8 cellular contexts compared by ENCODE assay signal in the genomic region with DNA sequence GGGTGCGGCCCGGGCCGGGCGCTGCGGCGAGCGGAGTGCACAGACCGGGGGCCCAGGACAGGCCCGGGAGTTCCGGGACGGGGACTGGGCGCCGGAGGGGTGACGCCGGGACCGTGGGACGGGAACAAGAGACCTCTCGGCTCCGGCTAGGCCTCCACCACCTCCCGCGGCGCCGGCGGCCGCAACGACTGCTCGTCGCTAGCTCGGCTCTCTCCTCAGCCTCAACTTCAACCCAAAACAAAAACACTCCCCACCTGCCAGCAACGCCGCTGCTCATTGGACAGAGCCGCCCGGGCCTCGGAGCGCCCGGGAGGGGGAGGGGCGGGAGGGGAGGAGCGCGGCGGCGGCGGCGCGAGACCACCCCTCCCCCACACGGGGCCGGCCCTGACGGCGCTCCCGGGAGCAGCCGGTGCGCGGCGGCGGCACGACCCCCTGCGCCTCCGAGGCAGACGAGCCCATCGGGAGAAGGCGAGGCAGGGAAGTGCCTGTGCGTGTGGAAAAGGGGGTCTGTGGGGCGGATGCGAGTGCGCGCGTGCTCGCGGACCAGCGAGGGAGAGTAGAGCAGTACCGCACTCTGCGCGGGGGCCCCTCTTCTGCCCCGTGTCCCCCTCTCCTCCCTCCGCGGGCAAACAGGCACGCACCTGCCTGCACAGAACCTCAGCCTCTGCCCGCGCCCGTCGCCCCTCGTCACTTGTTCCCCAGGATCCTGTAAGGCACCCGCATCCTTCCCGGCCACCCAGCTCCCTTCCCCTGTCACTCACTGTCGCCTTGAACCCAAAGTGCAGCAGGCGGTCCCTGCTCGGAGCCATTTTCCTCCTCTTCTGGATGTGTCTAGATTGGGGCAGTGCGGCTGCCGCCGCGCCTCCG. TPM values are rescaled to one million over a fixed set of nuclear protein-coding genes. Genes with fewer than 3 reads are reported as not detected.
DNase-seq lines count a peak whose midpoint lies in the region; ATAC-seq, FAIRE-seq and TF ChIP-seq lines count a peak whose summit lies in the region.

A gene with protein sequence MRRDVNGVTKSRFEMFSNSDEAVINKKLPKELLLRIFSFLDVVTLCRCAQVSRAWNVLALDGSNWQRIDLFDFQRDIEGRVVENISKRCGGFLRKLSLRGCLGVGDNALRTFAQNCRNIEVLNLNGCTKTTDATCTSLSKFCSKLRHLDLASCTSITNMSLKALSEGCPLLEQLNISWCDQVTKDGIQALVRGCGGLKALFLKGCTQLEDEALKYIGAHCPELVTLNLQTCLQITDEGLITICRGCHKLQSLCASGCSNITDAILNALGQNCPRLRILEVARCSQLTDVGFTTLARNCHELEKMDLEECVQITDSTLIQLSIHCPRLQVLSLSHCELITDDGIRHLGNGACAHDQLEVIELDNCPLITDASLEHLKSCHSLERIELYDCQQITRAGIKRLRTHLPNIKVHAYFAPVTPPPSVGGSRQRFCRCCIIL (minus strand): TSS at position 215 of the 867 bp plus-strand sequence. CDS start 224 bp downstream, outside the sequence.

- no peaks in the 10 kb centered on the region for H3K9me3 ChIP-seq in PC-9 (ENCODE audit: insufficient read depth, low read depth)

- peak within 1 kb of the TSS; percentile 66 for H3K4me3 ChIP-seq in PC-9
- H3K4me3 ChIP-seq in epithelial cell of proximal tubule (ENCODE audit: low read depth, low read length) = peak within 1 kb of the TSS; percentile 95

- TF ChIP-seq CTCF in D721Med (IDR thresholded peaks at IDR 0.05; ENCODE audit: insufficient read depth, missing control alignments) (no peak), PC-9 (conservative IDR thresholded peaks at IDR 0.05) (no peak), epithelial cell of proximal tubule (conservative IDR thresholded peaks at IDR 0.05; ENCODE audit: low read depth, low read length) (no peak)

- FAIRE-seq in D721Med (lab: Jason Lieb, UNC) = no peak

- peaks cover 30% of the 10 kb centered on the region for H3F3A ChIP-seq in PC-9 (ENCODE audit: insufficient read depth, low read depth)

- peak within 1 kb of the TSS; percentile 94 for H3K4me2 ChIP-seq in PC-9

- intact Hi-C loops in PC-9 (cut with micrococcal nuclease; ENCODE audit: unreplicated experiment) = no loop called here

- no peaks in the 10 kb centered on the region for H3K36me3 ChIP-seq in PC-9 (ENCODE audit: low read depth)

- peak within 1 kb of the TSS; percentile 98 for H2AFZ ChIP-seq in PC-9

- POLR2A ChIA-PET in PC-9 (lab: Charles Lee; ENCODE audit: unreplicated experiment) = interaction anchor here (0.5 to 0.7 kb wide), 3 partner anchors 38 to 202 kb away, joined by 3 to 19 read pairs (median 3); no protein-coding TSS in a partner anchor

- no TSS peak for BruUV-seq in PC-9 (replicated peaks; lab: Mats Ljungman, UMichigan)

- CTCF ChIA-PET in PC-9 (lab: Charles Lee) = interaction anchor here (0.7 kb wide), 1 partner anchor 463 kb away, joined by 15 read pairs; the partner anchor contains the start of gene IKZF3

- peaks cover 14% of the 10 kb centered on the region for H4K20me1 ChIP-seq in PC-9 (ENCODE audit: insufficient read depth)

- peak; percentile 80 for DNase-seq in D721Med (ENCODE audit: insufficient read length, low spot score)
- peak; percentile 74 to 85 for DNase-seq in PC-9
- DNase-seq in activated T-cell treated with anti-CD3 and anti-CD28 coated beads for 48 hours (ENCODE audit: low read depth) = peak; percentile 91
- DNase-seq in epithelial cell of proximal tubule (ENCODE audit: low read depth) = no peak
- DNase-seq in mucosa of gallbladder (ENCODE audit: low spot score) = peak; percentile 95
- peak; percentile 82 to 87 for DNase-seq in stimulated activated CD8-positive, alpha-beta memory T cell treated with anti-CD3 and anti-CD28 coated beads, Interleukin-4, amount 100 ng/mL, for 1 hour (ENCODE audit: low read depth in 2 of 2, low spot score in 1 of 2)

- H3K27me3 ChIP-seq in PC-9 (ENCODE audit: insufficient read depth, low read depth) = no peaks in the 10 kb centered on the region

- TF ChIP-seq RAD21 in Ishikawa (IDR thresholded peaks at IDR 0.05; ENCODE audit: low read depth) = no peak

- 0 out of 2 replicates have a peak, but pooled peaks have one; percentile 17 for TF ChIP-seq EP300 in Ishikawa (IDR thresholded peaks at IDR 0.05; ENCODE audit: borderline replicate concordance)

- peaks cover 33% of the 10 kb centered on the region for H3K79me2 ChIP-seq in PC-9 (ENCODE audit: low read depth)

- no peaks in the 10 kb centered on the region for H3K9me2 ChIP-seq in PC-9 (ENCODE audit: insufficient read depth)

- no peak within 1 kb of the TSS for H3K27ac ChIP-seq in PC-9

- peak; percentile 62 for ATAC-seq in GM21528 (IDR thresholded peaks at IDR 0.05; ENCODE audit: low FRiP score, unreplicated experiment)

- H3K4me1 ChIP-seq in PC-9 (replicated peaks; ENCODE audit: insufficient read depth) = peaks cover 32% of the 10 kb centered on the region

TF ChIP-seq in Ishikawa, 13 proteins besides CTCF, POLR2A, EP300 and RAD21:
- no peak for TF ChIP-seq CEBPB (IDR thresholded peaks at IDR 0.05)
- TF ChIP-seq TCF12 (IDR thresholded peaks at IDR 0.05; ENCODE audit: low read depth) = peak; percentile 57; the same call in 1 of the 2 replicates
- TF ChIP-seq TAF1 (IDR thresholded peaks at IDR 0.05; ENCODE audit: low read depth) = peak; percentile 45; the same call in 1 of the 2 replicates
- TF ChIP-seq MAX (IDR thresholded peaks at IDR 0.05) = peak; percentile 49
- peak; percentile 72 for TF ChIP-seq FOXM1 (IDR thresholded peaks at IDR 0.05; ENCODE audit: borderline replicate concordance, low read depth)

RNA-seq across cellular contexts. Expression of the gene that starts here (rescaled TPM):
- total RNA-seq in PC-9 (2021) (18.8 and 20.2 TPM in 2 replicates), epithelial cell of proximal tubule (2.7 and 9.3 TPM in 2 replicates), mucosa of gallbladder (31.8 TPM)
